ENCODE assay signal across 12 cellular contexts in genomic region chr14:93880025-93880820, GRCh38.
A peak's percentile ranks its signal among the peaks of the same experiment; 100 is the strongest.
DNase-seq lines count a peak whose midpoint lies in the region; ATAC-seq lines count a peak whose summit lies in the region.
"Had no signal": no experiment of that assay in that cellular context is flagged by ENCODE, and none has a peak within 500 bp of the region (broad histone marks: within the 10 kb centered on the region; RNA-seq: fewer than 3 reads in every experiment).

No MANE protein-coding gene starts in this region.

- peaks cover 17% of the 10 kb centered on the region for H3K27me3 Mint-ChIP-seq in activated T-cell treated with anti-CD3 and anti-CD28 coated beads, Interleukin-2, amount 50 U/mL, for 24 hours

- DNase-seq in GM04503 (ENCODE audit: low read depth): peak; percentile 10
- DNase-seq in NCI-H345 treated with DMSO at 0.1 percent for 48 hours (lab: John Stamatoyannopoulos, UW; ENCODE audit: unreplicated experiment): peak; percentile 64
- peak; percentile 74 for DNase-seq in fibroblast of peridontal ligament (ENCODE audit: extremely low read depth)
- DNase-seq in stromal cell of bone marrow (ENCODE audit: low read depth): peak; percentile 4
- no peak for DNase-seq in activated T-cell treated with anti-CD3 and anti-CD28 coated beads, Interleukin-2, amount 50 U/mL, for 24 hours
- DNase-seq in hippocampal formation (lab: John Stamatoyannopoulos, UW): no peak
- DNase-seq: activated B cell treated with CpG ODN at 0.5 μM for 24 hours, dermis blood vessel endothelial cell, GDM1, NCI-H1930, trophoblast cell had no signal

- H3K9me3 Mint-ChIP-seq in activated T-cell treated with anti-CD3 and anti-CD28 coated beads, Interleukin-2, amount 50 U/mL, for 24 hours: no peaks in the 10 kb centered on the region

- ATAC-seq in GM18907 (IDR thresholded peaks at IDR 0.05; ENCODE audit: unreplicated experiment): no peak

- H3K36me3 Mint-ChIP-seq in activated T-cell treated with anti-CD3 and anti-CD28 coated beads, Interleukin-2, amount 50 U/mL, for 24 hours (ENCODE audit: low read depth): no peaks in the 10 kb centered on the region

- peaks cover 5% of the 10 kb centered on the region for H3K4me1 Mint-ChIP-seq in activated T-cell treated with anti-CD3 and anti-CD28 coated beads, Interleukin-2, amount 50 U/mL, for 24 hours (ENCODE audit: low read depth)
- H3K4me1 Mint-ChIP-seq: activated B cell treated with CpG ODN at 0.5 μM for 24 hours had no signal

- H3K27ac Mint-ChIP-seq in activated T-cell treated with anti-CD3 and anti-CD28 coated beads, Interleukin-2, amount 50 U/mL, for 24 hours: no peak overlapping the region
- H3K27ac Mint-ChIP-seq: activated B cell treated with CpG ODN at 0.5 μM for 24 hours had no signal

- no peak overlapping the region for H3K4me3 Mint-ChIP-seq in activated T-cell treated with anti-CD3 and anti-CD28 coated beads, Interleukin-2, amount 50 U/mL, for 24 hours
- H3K4me3 Mint-ChIP-seq: activated B cell treated with CpG ODN at 0.5 μM for 24 hours had no signal

Comparison
In these comparisons a context has a peak if more than half of its experiments do, and no peak if none do; other contexts are left out.
1. DNase-seq: peak in GM04503 (single experiment), NCI-H345 treated with DMSO at 0.1 percent for 48 hours (single experiment), fibroblast of peridontal ligament (single experiment) and stromal cell of bone marrow (single experiment); none in activated T-cell treated with anti-CD3 and anti-CD28 coated beads, Interleukin-2, amount 50 U/mL, for 24 hours (single experiment) and hippocampal formation (0 of 2).